In genomic region chr2:216670266-216671080, GRCh38 we compare ENCODE assay signal across 18 cellular contexts. TPM values are rescaled to one million over a fixed set of nuclear protein-coding genes. Genes with fewer than 3 reads are reported as not detected.
"Had no signal": no experiment of that assay in that cellular context is flagged by ENCODE, and none has a peak within 500 bp of the region (broad histone marks: within the 10 kb centered on the region; RNA-seq: fewer than 3 reads in every experiment).

No MANE protein-coding gene starts in this region.

- ATAC-seq: activated T-helper 17 cell treated with anti-CD3 and anti-CD28 coated beads, Interleukin-2, amount 50 U/mL, for 72 hours; T-cell; WTC11 had no signal

- H3K36me3 ChIP-seq: lower lobe of right lung had no signal

- H3K4me3 Mint-ChIP-seq: activated naive CD4-positive, alpha-beta T cell treated with anti-CD3 and anti-CD28 coated beads, Interleukin-2, amount 10 ng/mL, durations not matched to agents 7 days and 5 days; activated T-helper 17 cell treated with anti-CD3 and anti-CD28 coated beads, Interleukin-2, amount 50 U/mL, for 72 hours; dendritic cell treated with granulocyte-macrophage colony-stimulating factor and Interleukin-4, amounts not matched to agents 40 ng/mL and 50 ng/mL, for 4 days; naive B cell; stimulated activated naive CD8-positive, alpha-beta T cell treated with anti-CD3 and anti-CD28 coated beads, Interleukin-15, Interleukin-2, amounts not matched to agents 100 ng/mL and 50 ng/mL, for 24 hours; T-cell; WTC11 had no signal

- DNase-seq: activated CD4-positive, alpha-beta T cell treated with anti-CD3 and anti-CD28 coated beads for 48 hours; activated naive CD4-positive, alpha-beta T cell treated with anti-CD3 and anti-CD28 coated beads, Interleukin-2, amount 10 ng/mL, durations not matched to agents 7 days and 5 days; activated T-cell treated with anti-CD3 and anti-CD28 coated beads for 4 hours; central memory CD4-positive, alpha-beta T cell; erythroblast; hypothalamus; lower lobe of right lung; naive B cell; occipital lobe; stimulated activated CD4-positive, alpha-beta T cell treated with anti-CD3 and anti-CD28 coated beads, Interleukin-2, amount 100 ng/mL, for 48 hours; stimulated activated CD8-positive, alpha-beta memory T cell treated with anti-CD3 and anti-CD28 coated beads, Interleukin-4, amount 100 ng/mL, for 48 hours; T-cell had no signal

- H3K9me3 ChIP-seq: lower lobe of right lung had no signal

- H3K27ac Mint-ChIP-seq: activated naive CD4-positive, alpha-beta T cell treated with anti-CD3 and anti-CD28 coated beads, Interleukin-2, amount 10 ng/mL, durations not matched to agents 7 days and 5 days; activated T-helper 17 cell treated with anti-CD3 and anti-CD28 coated beads, Interleukin-2, amount 50 U/mL, for 72 hours; dendritic cell treated with granulocyte-macrophage colony-stimulating factor and Interleukin-4, amounts not matched to agents 40 ng/mL and 50 ng/mL, for 4 days; stimulated activated naive CD8-positive, alpha-beta T cell treated with anti-CD3 and anti-CD28 coated beads, Interleukin-15, Interleukin-2, amounts not matched to agents 100 ng/mL and 50 ng/mL, for 24 hours; WTC11 had no signal

- H3K27ac ChIP-seq: lower lobe of right lung, SK-N-MC had no signal

- H3K4me3 ChIP-seq: lower lobe of right lung, SK-N-MC had no signal

- H3K4me1 Mint-ChIP-seq: activated naive CD4-positive, alpha-beta T cell treated with anti-CD3 and anti-CD28 coated beads, Interleukin-2, amount 10 ng/mL, durations not matched to agents 7 days and 5 days; activated T-helper 17 cell treated with anti-CD3 and anti-CD28 coated beads, Interleukin-2, amount 50 U/mL, for 72 hours; T-cell had no signal

- H3K36me3 Mint-ChIP-seq: activated naive CD4-positive, alpha-beta T cell treated with anti-CD3 and anti-CD28 coated beads, Interleukin-2, amount 10 ng/mL, durations not matched to agents 7 days and 5 days; naive B cell; T-cell; WTC11 had no signal

- H3K9me3 Mint-ChIP-seq: activated naive CD4-positive, alpha-beta T cell treated with anti-CD3 and anti-CD28 coated beads, Interleukin-2, amount 10 ng/mL, durations not matched to agents 7 days and 5 days; activated T-helper 17 cell treated with anti-CD3 and anti-CD28 coated beads, Interleukin-2, amount 50 U/mL, for 72 hours; dendritic cell treated with granulocyte-macrophage colony-stimulating factor and Interleukin-4, amounts not matched to agents 40 ng/mL and 50 ng/mL, for 4 days; naive B cell; stimulated activated naive CD8-positive, alpha-beta T cell treated with anti-CD3 and anti-CD28 coated beads, Interleukin-15, Interleukin-2, amounts not matched to agents 100 ng/mL and 50 ng/mL, for 24 hours; T-cell; WTC11 had no signal

RNA-seq across cellular contexts. Expression of gene IGFBP5, which starts 24.9 kb away (rescaled TPM):
- total RNA-seq: activated CD8-positive, alpha-beta memory T cell treated with anti-CD3 and anti-CD28 coated beads for 36 hours; activated T-helper 17 cell treated with anti-CD3 and anti-CD28 coated beads, Interleukin-2, amount 50 U/mL, for 72 hours had no signal
